Comparison of ENCODE assay signal across 10 cellular contexts in genomic region chr12:104643921-104644669, GRCh38.
DNase-seq lines count a peak whose midpoint lies in the region; ATAC-seq, FAIRE-seq and TF ChIP-seq lines count a peak whose summit lies in the region.
"Had no signal": no experiment of that assay in that cellular context is flagged by ENCODE, and none has a peak within 500 bp of the region (broad histone marks: within the 10 kb centered on the region; RNA-seq: fewer than 3 reads in every experiment).

No MANE protein-coding gene starts in this region.

- no peaks in the 10 kb centered on the region for H3K9me3 ChIP-seq in K562 (replicated peaks; ENCODE audit: control insufficient read depth, insufficient read depth, low read depth, low read length)
- no peaks in the 10 kb centered on the region for H3K9me3 ChIP-seq in stomach

- no peak for TF ChIP-seq EP300 in K562 (IDR thresholded peaks at IDR 0.05; ENCODE audit: low read length)
- no peak for TF ChIP-seq EP300 in stomach (IDR thresholded peaks at IDR 0.05)

- intact Hi-C loops in K562 (cut with micrococcal nuclease), result loop anchor here (5.0 kb wide), 1 partner anchor 67 kb away; no protein-coding TSS in a partner anchor
- intact Hi-C loops in stomach (cut with DNase I; ENCODE audit: low total_unique reads), result no loop called here

- H3K27me3 ChIP-seq in K562 (ENCODE audit: control insufficient read depth in 2 of 2, insufficient read depth in 2 of 2, low read length in 2 of 2), result no peaks in the 10 kb centered on the region
- H3K27me3 ChIP-seq in stomach, result no peaks in the 10 kb centered on the region

- ATAC-seq in K562 (peak; percentile 45; the same call in 2 of the 3 replicates), HG02938 (IDR thresholded peaks at IDR 0.05; ENCODE audit: unreplicated experiment) (no peak)
- ATAC-seq: Panc1 had no signal

- no peak for FAIRE-seq in K562 (lab: Jason Lieb, UNC)

- no peak overlapping the region for H3K4me2 ChIP-seq in K562 (ENCODE audit: insufficient read depth, low read length)

- H3K4me3 ChIP-seq in K562 (no peak overlapping the region), stomach (peak overlapping the region in 1 of 4 donors; percentile 10)

- H3K9ac ChIP-seq in K562 (ENCODE audit: insufficient read depth in 1 of 2, low read depth in 2 of 2, low read length in 2 of 2), result peak overlapping the region in 1 of 2 experiments; percentile 68; a peak in 2 of 4 replicates

- peaks cover 4% of the 10 kb centered on the region for H3K4me1 Mint-ChIP-seq in type B pancreatic cell (ENCODE audit: unreplicated experiment)

- no peak for TF ChIP-seq POLR2A in K562 (conservative IDR thresholded peaks at IDR 0.05)
- no peak for TF ChIP-seq POLR2A in stomach (IDR thresholded peaks at IDR 0.05)

- H3K79me2 ChIP-seq in K562 (ENCODE audit: control insufficient read depth, insufficient read depth, low read length), result peaks cover 12% of the 10 kb centered on the region; the same call in 2 of the 3 replicates

- H3K36me3 Mint-ChIP-seq in type B pancreatic cell, result peaks cover 8% of the 10 kb centered on the region

- no peaks in the 10 kb centered on the region for H3K9me1 ChIP-seq in K562 (ENCODE audit: control insufficient read depth, insufficient read depth, low read length)

- no peaks in the 10 kb centered on the region for H3K9me3 Mint-ChIP-seq in type B pancreatic cell

- TF ChIP-seq RAD21 in K562 (CRISPR knock-in tag; conservative IDR thresholded peaks at IDR 0.05 in 1 of 2, IDR thresholded peaks at IDR 0.05 in 1 of 2), result no peak

- BruUV-seq in K562 (replicated peaks; lab: Mats Ljungman, UMichigan), result no TSS peak

- H3K4me1 ChIP-seq in K562 (replicated peaks in 1 of 2; ENCODE audit: control insufficient read depth in 2 of 2, insufficient read depth in 2 of 2, low read length in 2 of 2), result peaks cover 2 to 5% of the 10 kb centered on the region in 2 experiments; a peak in 3 of 5 replicates
- peaks cover 0 to 36% (median 17%) of the 10 kb centered on the region in 4 donors for H3K4me1 ChIP-seq in stomach

- no peaks in the 10 kb centered on the region for H4K20me1 ChIP-seq in K562 (replicated peaks; ENCODE audit: control insufficient read depth, insufficient read depth, low read length)

- H3K27me3 Mint-ChIP-seq in type B pancreatic cell, result no peaks in the 10 kb centered on the region

- POLR2A ChIA-PET in K562 (lab: Yijun Ruan, JAX), result interaction anchor here (0.6 to 0.8 kb wide), 3 partner anchors 9 to 159 kb away, joined by 3 to 4 read pairs (median 3); no protein-coding TSS in a partner anchor

- no peak overlapping the region for H3K27ac ChIP-seq in K562 (ENCODE audit: extremely low read depth, low read depth, low read length)
- H3K27ac ChIP-seq in stomach, result peak overlapping the region in 2 of 5 donors; percentile 71 to 72
- H3K27ac ChIP-seq: epithelial cell of prostate had no signal

- CTCF ChIA-PET in K562 (lab: Yijun Ruan, JAX; ENCODE audit: low intra/inter-chr PET ratio), result no interaction called here

- DNase-seq in activated gamma-delta T cell treated with Interleukin-2 at 50 U/mL for 16 hours, result peak; percentile 10
- no peak for DNase-seq in activated gamma-delta T cell (lab: John Stamatoyannopoulos, UW)
- DNase-seq in NCI-H2029 treated with DMSO at 0.1 percent for 48 hours (lab: John Stamatoyannopoulos, UW), result peak; percentile 90
- DNase-seq in K562 (ENCODE audit: extremely low read depth in 1 of 4, low spot score in 3 of 4), result no peak
- DNase-seq in stomach, result peak; percentile 68
- no peak for DNase-seq in type B pancreatic cell (ENCODE audit: extremely low spot score, unreplicated experiment)
- no peak for DNase-seq in OCI-M1 (lab: John Stamatoyannopoulos, UW)

- no peak for TF ChIP-seq CTCF in K562 (IDR thresholded peaks at IDR 0.05 in 2 of 3, conservative IDR thresholded peaks at IDR 0.05 in 1 of 3; ENCODE audit: insufficient read depth in 2 of 3, low read depth in 1 of 3, low read length in 3 of 3)
- no peak for TF ChIP-seq CTCF in stomach (IDR thresholded peaks at IDR 0.05)
- no peak for TF ChIP-seq CTCF in type B pancreatic cell (conservative IDR thresholded peaks at IDR 0.05)

- in situ Hi-C loops in K562 (cut with MboI), result no loop called here

- no peak overlapping the region for H2AFZ ChIP-seq in K562 (ENCODE audit: low read depth, low read length)

- WGBS in K562 (ENCODE audit: insufficient coverage, low coverage, missing lambda C conversion rate), result 73% methylated on average over 12 of the region's 12 CpGs
- WGBS in stomach, 5 donors, result 52 to 67% (median 57%) methylated on average over 11 to 12 of the region's 12 CpGs

- no peak overlapping the region for H3K27ac Mint-ChIP-seq in type B pancreatic cell

- H3K36me3 ChIP-seq in K562 (ENCODE audit: control insufficient read depth, insufficient read depth, low read length) (peaks cover 12% of the 10 kb centered on the region; the same call in 2 of the 3 replicates), stomach (no peaks in the 10 kb centered on the region)

- H3K4me3 Mint-ChIP-seq in type B pancreatic cell, result no peak overlapping the region

TF ChIP-seq in K562, 482 proteins besides CTCF, POLR2A, EP300 and RAD21:
- no peak for TF ChIP-seq PKNOX1 (IDR thresholded peaks at IDR 0.05)
- peak; percentile 50; the same call in 1 of the 2 replicates for TF ChIP-seq NFIC (IDR thresholded peaks at IDR 0.05)
- TF ChIP-seq MAX (CRISPR knock-in tag; IDR thresholded peaks at IDR 0.05), result 0 out of 2 replicates have a peak, but pooled peaks have one; percentile 20
- TF ChIP-seq NEUROD1 (IDR thresholded peaks at IDR 0.05; ENCODE audit: borderline replicate concordance, low read depth, low read length, partially characterized antibody), result no peak

Comparison
In these comparisons a context has a peak if more than half of its experiments do, and no peak if none do; other contexts are left out.
1. DNase-seq: peak in activated gamma-delta T cell treated with Interleukin-2 at 50 U/mL for 16 hours (single experiment), NCI-H2029 treated with DMSO at 0.1 percent for 48 hours (single experiment) and stomach (single experiment); none in activated gamma-delta T cell (single experiment), K562 (0 of 4), type B pancreatic cell (single experiment) and OCI-M1 (single experiment).